24 cellular contexts compared by ENCODE assay signal in genomic region chr1:4020411-4020810, GRCh38.
"Had no signal": no experiment of that assay in that cellular context is flagged by ENCODE, and none has a peak within 500 bp of the region (broad histone marks: within the 10 kb centered on the region; RNA-seq: fewer than 3 reads in every experiment).

No MANE protein-coding gene starts in this region.

- ATAC-seq: activated T-cell treated with anti-CD3 and anti-CD28 coated beads, Interleukin-2, amount 50 U/mL, for 72 hours; Panc1; Right ventricle myocardium inferior had no signal

- H3K36me3 Mint-ChIP-seq: activated CD4-positive, alpha-beta memory T cell treated with anti-CD3 and anti-CD28 coated beads for 36 hours; activated naive CD8-positive, alpha-beta T cell treated with anti-CD3 and anti-CD28 coated beads, Interleukin-2, amount 10 ng/mL, durations not matched to agents 7 days and 5 days had no signal

- DNase-seq: activated CD4-positive, alpha-beta memory T cell treated with anti-CD3 and anti-CD28 coated beads for 36 hours; activated CD4-positive, alpha-beta T cell treated with anti-CD3 and anti-CD28 coated beads, Interleukin-2, amount 10 ng/mL, durations not matched to agents 7 days and 5 days; activated CD4-positive, CD25-positive, alpha-beta regulatory T cell; activated CD8-positive, alpha-beta memory T cell treated with anti-CD3 and anti-CD28 coated beads, Interleukin-2, amount 50 U/mL, for 4 hours; activated naive CD4-positive, alpha-beta T cell treated with anti-CD3 and anti-CD28 coated beads, Interleukin-2, amount 50 U/mL, for 16 hours; activated naive CD8-positive, alpha-beta T cell treated with anti-CD3 and anti-CD28 coated beads, Interleukin-2, amount 10 ng/mL, durations not matched to agents 7 days and 5 days; activated T-cell treated with anti-CD3 and anti-CD28 coated beads, Interleukin-2, amount 50 U/mL, for 72 hours; anterior cingulate cortex; KG1; NCI-H1048; NCI-H146; NCI-H187 treated with DMSO at 0.1 percent for 48 hours; NCI-H2171; NCI-H226; NCI-H69; NK-92 treated with Interleukin-12 subunit alpha and Interleukin-12 subunit beta, amount 100 ng/mL, for 24 hours; OCI-M1; RPMI8226; T-helper 1 cell had no signal

- H3K27me3 Mint-ChIP-seq: activated CD4-positive, alpha-beta T cell treated with anti-CD3 and anti-CD28 coated beads, Interleukin-2, amount 10 ng/mL, durations not matched to agents 7 days and 5 days; activated naive CD8-positive, alpha-beta T cell treated with anti-CD3 and anti-CD28 coated beads, Interleukin-2, amount 10 ng/mL, durations not matched to agents 7 days and 5 days had no signal

- H3K9me3 ChIP-seq: adrenal gland had no signal

- H3K4me3 Mint-ChIP-seq: activated CD4-positive, alpha-beta memory T cell treated with anti-CD3 and anti-CD28 coated beads for 36 hours; activated CD4-positive, alpha-beta T cell treated with anti-CD3 and anti-CD28 coated beads, Interleukin-2, amount 10 ng/mL, durations not matched to agents 7 days and 5 days; activated naive CD8-positive, alpha-beta T cell treated with anti-CD3 and anti-CD28 coated beads, Interleukin-2, amount 10 ng/mL, durations not matched to agents 7 days and 5 days; activated T-cell treated with anti-CD3 and anti-CD28 coated beads, Interleukin-2, amount 50 U/mL, for 72 hours had no signal

- H3K36me3 ChIP-seq: adrenal gland had no signal

- H3K4me3 ChIP-seq: adrenal gland, SK-N-MC had no signal

- H3K4me1 ChIP-seq: adrenal gland had no signal

- H3K9me3 Mint-ChIP-seq: activated CD4-positive, alpha-beta memory T cell treated with anti-CD3 and anti-CD28 coated beads for 36 hours; activated CD4-positive, alpha-beta T cell treated with anti-CD3 and anti-CD28 coated beads, Interleukin-2, amount 10 ng/mL, durations not matched to agents 7 days and 5 days; activated naive CD8-positive, alpha-beta T cell treated with anti-CD3 and anti-CD28 coated beads, Interleukin-2, amount 10 ng/mL, durations not matched to agents 7 days and 5 days; activated T-cell treated with anti-CD3 and anti-CD28 coated beads, Interleukin-2, amount 50 U/mL, for 72 hours had no signal

- H3K4me1 Mint-ChIP-seq: activated CD4-positive, alpha-beta T cell treated with anti-CD3 and anti-CD28 coated beads, Interleukin-2, amount 10 ng/mL, durations not matched to agents 7 days and 5 days had no signal

- H3K27ac ChIP-seq: adrenal gland, SK-N-MC, VCaP had no signal

- H3K27ac Mint-ChIP-seq: activated CD4-positive, alpha-beta memory T cell treated with anti-CD3 and anti-CD28 coated beads for 36 hours; activated CD4-positive, alpha-beta T cell treated with anti-CD3 and anti-CD28 coated beads, Interleukin-2, amount 10 ng/mL, durations not matched to agents 7 days and 5 days; activated naive CD8-positive, alpha-beta T cell treated with anti-CD3 and anti-CD28 coated beads, Interleukin-2, amount 10 ng/mL, durations not matched to agents 7 days and 5 days; activated T-cell treated with anti-CD3 and anti-CD28 coated beads, Interleukin-2, amount 50 U/mL, for 72 hours had no signal
